Comparison of ENCODE assay signal across 22 cellular contexts in the genomic region with DNA sequence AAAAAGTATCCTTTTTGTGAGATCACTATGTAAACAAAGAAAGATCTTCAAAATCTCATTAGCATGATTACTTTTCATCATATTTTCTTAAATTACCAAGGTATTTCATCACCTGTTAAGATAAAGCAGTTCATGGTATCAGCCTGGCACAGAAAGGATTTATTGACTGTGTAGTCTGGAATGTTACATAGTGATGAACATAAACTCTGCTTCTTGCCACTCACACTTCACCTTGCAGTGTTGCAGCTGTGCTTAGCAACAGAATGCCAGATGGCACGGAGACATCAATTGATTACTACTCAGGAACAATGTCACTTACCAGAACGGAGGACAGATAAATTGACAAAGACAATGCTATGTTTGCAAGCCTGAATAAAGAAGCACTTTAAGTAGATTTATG. TPM values are rescaled to one million over a fixed set of nuclear protein-coding genes. Genes with fewer than 3 reads are reported as not detected.
"Had no signal": no experiment of that assay in that cellular context is flagged by ENCODE, and none has a peak within 500 bp of the region (broad histone marks: within the 10 kb centered on the region; RNA-seq: fewer than 3 reads in every experiment).

No MANE protein-coding gene starts in this region.

- H3K27ac Mint-ChIP-seq: activated CD4-positive, alpha-beta memory T cell treated with anti-CD3 and anti-CD28 coated beads, Interleukin-2, amount 10 ng/mL, durations not matched to agents 7 days and 5 days; activated CD4-positive, alpha-beta T cell treated with anti-CD3 and anti-CD28 coated beads for 36 hours; activated naive CD4-positive, alpha-beta T cell treated with anti-CD3 and anti-CD28 coated beads, Interleukin-2, amount 50 U/mL, for 24 hours; activated T-cell treated with anti-CD3 and anti-CD28 coated beads, Interleukin-2, amount 50 U/mL, for 24 hours; memory B cell; naive thymus-derived CD4-positive, alpha-beta T cell had no signal

- ATAC-seq: activated CD4-positive, alpha-beta T cell treated with anti-CD3 and anti-CD28 coated beads for 36 hours; left ventricle myocardium superior; mucosa of descending colon; naive thymus-derived CD4-positive, alpha-beta T cell; right cardiac atrium had no signal

- H3K9me3 Mint-ChIP-seq: activated CD4-positive, alpha-beta memory T cell treated with anti-CD3 and anti-CD28 coated beads, Interleukin-2, amount 10 ng/mL, durations not matched to agents 7 days and 5 days; activated naive CD4-positive, alpha-beta T cell treated with anti-CD3 and anti-CD28 coated beads, Interleukin-2, amount 50 U/mL, for 24 hours had no signal

- H3K4me1 Mint-ChIP-seq: activated CD4-positive, alpha-beta memory T cell treated with anti-CD3 and anti-CD28 coated beads, Interleukin-2, amount 10 ng/mL, durations not matched to agents 7 days and 5 days; activated CD4-positive, alpha-beta T cell treated with anti-CD3 and anti-CD28 coated beads for 36 hours; activated naive CD4-positive, alpha-beta T cell treated with anti-CD3 and anti-CD28 coated beads, Interleukin-2, amount 50 U/mL, for 24 hours; memory B cell; naive thymus-derived CD4-positive, alpha-beta T cell had no signal

- DNase-seq: activated CD4-positive, alpha-beta memory T cell treated with anti-CD3 and anti-CD28 coated beads, Interleukin-2, amount 10 ng/mL, durations not matched to agents 7 days and 5 days; activated CD4-positive, alpha-beta T cell treated with anti-CD3 and anti-CD28 coated beads for 36 hours; activated effector memory CD4-positive, alpha-beta T cell treated with Interleukin-2 at 50 U/mL for 16 hours; activated T-cell treated with anti-CD3 and anti-CD28 coated beads, Interleukin-2, amount 50 U/mL, for 24 hours; adrenal gland; caudate nucleus; cortex of kidney; effector CD4-positive, alpha-beta T cell; hypothalamus; left ventricle myocardium superior; mucosa of descending colon; naive thymus-derived CD4-positive, alpha-beta T cell; posterior cingulate gyrus; right cardiac atrium; stimulated activated CD4-positive, alpha-beta T cell treated with anti-CD3 and anti-CD28 coated beads, Interleukin-15, amount 100 ng/mL, for 24 hours; stimulated activated CD4-positive, alpha-beta T cell treated with anti-CD3 and anti-CD28 coated beads, Interleukin-4, amount 100 ng/mL, for 24 hours; stimulated activated naive CD4-positive, alpha-beta T cell; tibial artery had no signal

- H3K9me3 ChIP-seq: adrenal gland, esophagus muscularis mucosa, mucosa of descending colon, tibial artery had no signal

- H3K4me3 Mint-ChIP-seq: activated CD4-positive, alpha-beta memory T cell treated with anti-CD3 and anti-CD28 coated beads, Interleukin-2, amount 10 ng/mL, durations not matched to agents 7 days and 5 days; activated CD4-positive, alpha-beta T cell treated with anti-CD3 and anti-CD28 coated beads for 36 hours; activated naive CD4-positive, alpha-beta T cell treated with anti-CD3 and anti-CD28 coated beads, Interleukin-2, amount 50 U/mL, for 24 hours; activated T-cell treated with anti-CD3 and anti-CD28 coated beads, Interleukin-2, amount 50 U/mL, for 24 hours; memory B cell; naive thymus-derived CD4-positive, alpha-beta T cell had no signal

- H3K36me3 ChIP-seq: adrenal gland, esophagus muscularis mucosa, tibial artery had no signal

- H3K4me1 ChIP-seq: tibial artery had no signal

- H3K27ac ChIP-seq: adrenal gland, esophagus muscularis mucosa, skin epidermis, tibial artery had no signal

- H3K27me3 ChIP-seq: adrenal gland, esophagus muscularis mucosa, tibial artery had no signal

- H3K27me3 Mint-ChIP-seq: activated CD4-positive, alpha-beta memory T cell treated with anti-CD3 and anti-CD28 coated beads, Interleukin-2, amount 10 ng/mL, durations not matched to agents 7 days and 5 days; activated CD4-positive, alpha-beta T cell treated with anti-CD3 and anti-CD28 coated beads for 36 hours; activated naive CD4-positive, alpha-beta T cell treated with anti-CD3 and anti-CD28 coated beads, Interleukin-2, amount 50 U/mL, for 24 hours; activated T-cell treated with anti-CD3 and anti-CD28 coated beads, Interleukin-2, amount 50 U/mL, for 24 hours; memory B cell; naive thymus-derived CD4-positive, alpha-beta T cell had no signal

- H3K4me3 ChIP-seq: adrenal gland, esophagus muscularis mucosa, mucosa of descending colon, skin epidermis, tibial artery had no signal

- H3K36me3 Mint-ChIP-seq: activated naive CD4-positive, alpha-beta T cell treated with anti-CD3 and anti-CD28 coated beads, Interleukin-2, amount 50 U/mL, for 24 hours; memory B cell; naive thymus-derived CD4-positive, alpha-beta T cell had no signal

RNA-seq across cellular contexts. Expression of gene BCHE, which starts 14.9 kb away (rescaled TPM):
- total RNA-seq: activated CD4-positive, alpha-beta memory T cell treated with anti-CD3 and anti-CD28 coated beads, Interleukin-2, amount 10 ng/mL, durations not matched to agents 7 days and 5 days; activated CD4-positive, alpha-beta T cell treated with anti-CD3 and anti-CD28 coated beads for 36 hours; naive thymus-derived CD4-positive, alpha-beta T cell had no signal
